In the genomic region with DNA sequence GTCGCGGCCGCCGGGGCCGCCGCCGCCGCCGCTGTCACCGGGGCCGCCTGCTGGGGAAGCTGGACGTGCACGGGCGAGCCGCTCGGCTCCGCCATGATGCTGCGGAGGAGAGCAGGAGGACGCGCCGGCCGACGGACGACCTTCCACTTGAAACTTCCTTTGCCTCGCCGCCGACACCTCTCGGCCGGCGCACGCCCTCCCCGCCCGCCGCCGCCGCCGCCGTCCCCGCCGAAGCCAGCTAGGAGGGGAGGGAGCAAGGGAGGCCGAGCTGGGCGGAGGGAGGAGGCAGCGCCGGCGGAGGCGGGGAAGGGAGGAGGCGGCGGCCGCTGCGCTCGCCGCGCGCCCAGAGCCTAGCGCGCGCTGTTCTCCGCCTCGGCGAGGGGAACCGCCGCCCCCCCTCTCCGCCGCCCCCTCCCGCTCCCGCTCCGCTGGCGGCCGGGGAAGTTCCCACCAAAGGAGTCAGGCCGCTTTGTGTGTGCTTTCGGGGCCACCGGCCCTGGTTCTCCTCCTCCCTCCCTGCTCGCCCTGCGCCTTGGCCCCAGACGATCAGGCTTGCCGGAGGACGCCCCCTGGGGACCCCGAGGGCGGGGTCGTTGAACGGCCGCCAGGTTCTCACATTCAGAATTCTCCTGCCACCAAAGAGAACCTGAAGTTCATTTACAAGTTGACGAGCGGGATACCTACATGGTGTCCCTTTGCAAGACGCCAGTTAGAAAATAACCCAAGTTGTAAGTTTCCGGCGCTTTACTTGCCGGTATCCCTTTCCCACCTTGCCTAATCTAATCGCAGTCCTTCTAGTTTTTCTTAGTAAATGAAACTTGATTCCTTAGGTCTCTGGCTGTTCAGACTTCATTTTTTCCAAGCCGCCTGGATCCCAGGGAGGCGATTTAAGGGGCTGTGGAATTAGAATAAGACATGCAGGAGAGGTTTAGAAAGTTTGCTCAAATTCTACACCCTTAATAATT, we compare ENCODE assay signal across 8 cellular contexts. TPM values are rescaled to one million over a fixed set of nuclear protein-coding genes. Genes with fewer than 3 reads are reported as not detected.
A peak's percentile ranks its signal among the peaks of the same experiment; 100 is the strongest.
DNase-seq lines count a peak whose midpoint lies in the region; ATAC-seq and TF ChIP-seq lines count a peak whose summit lies in the region.

A gene (minus strand): TSS at position 255 of the 965 bp plus-strand sequence. CDS start 160 bp downstream, at position 95.

- H4K20me1 ChIP-seq in H9 (ENCODE audit: control insufficient read depth, insufficient read depth, insufficient read length) = no peaks in the 10 kb centered on the region
- peaks cover 17% of the 10 kb centered on the region for H4K20me1 ChIP-seq in osteoblast (ENCODE audit: insufficient read depth, low read length)

- peak; percentile 71 for DNase-seq in G401 (ENCODE audit: low spot score)
- peak; percentile 85 for DNase-seq in H9
- DNase-seq in M059J (ENCODE audit: low read depth) = peak; percentile 75
- DNase-seq in SKM-1 (lab: John Stamatoyannopoulos, UW; ENCODE audit: unreplicated experiment) = peak; percentile 48
- peak; percentile 83 for DNase-seq in activated naive CD8-positive, alpha-beta T cell treated with anti-CD3 and anti-CD28 coated beads for 36 hours
- peak; percentile 85 for DNase-seq in glutamatergic neuron
- peak; percentile 97 for DNase-seq in osteoblast (ENCODE audit: insufficient read length, low spot score, missing footprints)
- peak; percentile 15 for DNase-seq in thoracic aorta (ENCODE audit: low spot score)

- H3K4me1 ChIP-seq in H9 (ENCODE audit: insufficient read depth, low read length) (peaks cover 2% of the 10 kb centered on the region; the same call in 1 of the 2 replicates), osteoblast (ENCODE audit: insufficient read depth, low read length) (peaks cover 19% of the 10 kb centered on the region), thoracic aorta (ENCODE audit: control insufficient read depth in 1 of 2, low read depth in 2 of 2) (peaks cover 6 to 20% of the 10 kb centered on the region in 2 donors)

- in situ Hi-C loops in G401 (cut with HindIII; ENCODE audit: low sequenced_read_pairs) = no loop called here

- no peak within 1 kb of the TSS for H2BK20ac ChIP-seq in H9 (ENCODE audit: low read depth, low read length, poor library complexity, severe bottlenecking)

- H3K23ac ChIP-seq in H9 (ENCODE audit: insufficient read length, low read depth, low read length) = no peak within 1 kb of the TSS

- no peak within 1 kb of the TSS for H3K4ac ChIP-seq in H9 (ENCODE audit: low read depth, low read length)

- H3K9me3 ChIP-seq in H9 (ENCODE audit: control insufficient read depth, low read depth, low read length) (no peaks in the 10 kb centered on the region), osteoblast (ENCODE audit: low read depth, low read length) (no peaks in the 10 kb centered on the region), thoracic aorta (no peaks in the 10 kb centered on the region)

- no peaks in the 10 kb centered on the region for H3K79me1 ChIP-seq in H9 (ENCODE audit: insufficient read depth, low read depth, low read length, poor library complexity, severe bottlenecking)

- H2BK5ac ChIP-seq in H9 (ENCODE audit: insufficient read length, low read length) = no peak within 1 kb of the TSS

- H3K4me2 ChIP-seq in H9 (ENCODE audit: insufficient read depth, insufficient read length, low read length) (peak within 1 kb of the TSS; percentile 91), osteoblast (ENCODE audit: insufficient read depth, low read length) (peak within 1 kb of the TSS; percentile 93)

- peak within 1 kb of the TSS; percentile 36 for H3K9ac ChIP-seq in H9 (ENCODE audit: extremely low read depth, insufficient read length, low read length)

- H3K14ac ChIP-seq in H9 (ENCODE audit: insufficient read depth, low read length) = peak within 1 kb of the TSS; percentile 32; the same call in 1 of the 2 replicates

- H3K27ac ChIP-seq in H9 (ENCODE audit: insufficient read length, low read depth, low read length) (peak within 1 kb of the TSS; percentile 16), osteoblast (ENCODE audit: low read depth, low read length) (peak within 1 kb of the TSS; percentile 54), thoracic aorta (peak within 1 kb of the TSS; percentile 70 to 73)

- H3K36me3 ChIP-seq in osteoblast (ENCODE audit: insufficient read depth, low read length) = no peaks in the 10 kb centered on the region
- H3K36me3 ChIP-seq in thoracic aorta = no peaks in the 10 kb centered on the region

- H3T11ph ChIP-seq in H9 (ENCODE audit: low read length) = no peak within 1 kb of the TSS

- peaks cover 6% of the 10 kb centered on the region for H3K27me3 Mint-ChIP-seq in H9 (ENCODE audit: low read depth)
- H3K27me3 Mint-ChIP-seq in activated naive CD8-positive, alpha-beta T cell treated with anti-CD3 and anti-CD28 coated beads for 36 hours = peaks cover 10% of the 10 kb centered on the region
- H3K27me3 Mint-ChIP-seq in glutamatergic neuron (ENCODE audit: unreplicated experiment) = peaks cover 10% of the 10 kb centered on the region

- H3K27ac Mint-ChIP-seq in H9 (peak within 1 kb of the TSS; percentile 20 to 88 (median 87); a peak in 6 of 7 replicates), glutamatergic neuron (ENCODE audit: unreplicated experiment) (peak within 1 kb of the TSS; percentile 22)
- peak within 1 kb of the TSS; percentile 93 for H3K27ac Mint-ChIP-seq in activated naive CD8-positive, alpha-beta T cell treated with anti-CD3 and anti-CD28 coated beads for 36 hours

- no CpG with 5 or more reads among the region's 91 CpGs for WGBS in H9 (ENCODE audit: extremely low coverage, insufficient read length, low lambda C conversion rate)

- TF ChIP-seq CTCF in H9 (conservative IDR thresholded peaks at IDR 0.05) = 0 out of 3 replicates have a peak, but pooled peaks have one; percentile 27
- TF ChIP-seq CTCF in glutamatergic neuron (IDR thresholded peaks at IDR 0.05; ENCODE audit: partially characterized antibody, unreplicated experiment) = no peak
- no peak for TF ChIP-seq CTCF in osteoblast (IDR thresholded peaks at IDR 0.05; ENCODE audit: extremely low read depth, low read depth, low read length)
- no peak for TF ChIP-seq CTCF in thoracic aorta (IDR thresholded peaks at IDR 0.05)

- H3K36me3 Mint-ChIP-seq in H9 (ENCODE audit: insufficient read depth in 1 of 3, low read depth in 3 of 3) (no peaks in the 10 kb centered on the region; a peak in 1 of 7 replicates), glutamatergic neuron (ENCODE audit: unreplicated experiment) (no peaks in the 10 kb centered on the region)
- H3K36me3 Mint-ChIP-seq in activated naive CD8-positive, alpha-beta T cell treated with anti-CD3 and anti-CD28 coated beads for 36 hours = peaks cover 13% of the 10 kb centered on the region

- peak within 1 kb of the TSS; percentile 10 for H3K18ac ChIP-seq in H9 (ENCODE audit: insufficient read length, low read depth, low read length)

- no peak within 1 kb of the TSS for H2BK120ac ChIP-seq in H9 (ENCODE audit: low read depth, low read length, poor library complexity, severe bottlenecking)

- H2BK12ac ChIP-seq in H9 (ENCODE audit: insufficient read length, low read depth, low read length) = no peak within 1 kb of the TSS

- no peak within 1 kb of the TSS for H4K5ac ChIP-seq in H9 (ENCODE audit: insufficient read length, low read depth, low read length)

- no peaks in the 10 kb centered on the region for H3K9me3 Mint-ChIP-seq in H9
- no peaks in the 10 kb centered on the region for H3K9me3 Mint-ChIP-seq in activated naive CD8-positive, alpha-beta T cell treated with anti-CD3 and anti-CD28 coated beads for 36 hours
- peaks cover 10% of the 10 kb centered on the region for H3K9me3 Mint-ChIP-seq in glutamatergic neuron (ENCODE audit: unreplicated experiment)

- ATAC-seq in thoracic aorta (ENCODE audit: insufficient number of reproducible peaks, low FRiP score, low read depth) = peak; percentile 53

- peak within 1 kb of the TSS; percentile 82 for H3K4me3 ChIP-seq in osteoblast (ENCODE audit: insufficient read depth, low read length)
- H3K4me3 ChIP-seq in thoracic aorta = peak within 1 kb of the TSS; percentile 80

- H3K4me1 Mint-ChIP-seq in H9 (peaks cover 36 to 44% of the 10 kb centered on the region in 2 experiments), glutamatergic neuron (ENCODE audit: low read depth, unreplicated experiment) (peaks cover 13% of the 10 kb centered on the region)
- H3K4me1 Mint-ChIP-seq in activated naive CD8-positive, alpha-beta T cell treated with anti-CD3 and anti-CD28 coated beads for 36 hours = peaks cover 31% of the 10 kb centered on the region

- peaks cover 4% of the 10 kb centered on the region for H3K23me2 ChIP-seq in H9 (ENCODE audit: insufficient read length, low read depth, low read length, poor library complexity, severe bottlenecking)

- no peak within 1 kb of the TSS for H2AK5ac ChIP-seq in H9 (ENCODE audit: insufficient read length, low read length)

- H3K79me2 ChIP-seq in H9 (ENCODE audit: insufficient read depth, low read length) = no peaks in the 10 kb centered on the region
- peaks cover 39% of the 10 kb centered on the region for H3K79me2 ChIP-seq in osteoblast (ENCODE audit: insufficient read depth, low read length)

- H2BK15ac ChIP-seq in H9 (ENCODE audit: low read depth, low read length) = no peak within 1 kb of the TSS

- H3K4me3 Mint-ChIP-seq in H9 (peak within 1 kb of the TSS; percentile 84 to 90), glutamatergic neuron (ENCODE audit: unreplicated experiment) (peak within 1 kb of the TSS; percentile 95)
- peak within 1 kb of the TSS; percentile 92 for H3K4me3 Mint-ChIP-seq in activated naive CD8-positive, alpha-beta T cell treated with anti-CD3 and anti-CD28 coated beads for 36 hours

- H4K91ac ChIP-seq in H9 (ENCODE audit: insufficient read length, low read depth, low read length) = no peak within 1 kb of the TSS

- no peaks in the 10 kb centered on the region for H3K27me3 ChIP-seq in H9 (ENCODE audit: insufficient read depth, low read length)
- no peaks in the 10 kb centered on the region for H3K27me3 ChIP-seq in osteoblast (ENCODE audit: insufficient read depth, low read length)
- H3K27me3 ChIP-seq in thoracic aorta (replicated peaks; ENCODE audit: insufficient read depth) = no peaks in the 10 kb centered on the region

- H2AFZ ChIP-seq in H9 (ENCODE audit: low read length) (peak within 1 kb of the TSS; percentile 74), osteoblast (ENCODE audit: low read length) (peak within 1 kb of the TSS; percentile 84)

- no peak within 1 kb of the TSS for H3K56ac ChIP-seq in H9 (ENCODE audit: insufficient read length, low read depth, low read length)

- no peak within 1 kb of the TSS for H4K8ac ChIP-seq in H9 (replicated peaks; ENCODE audit: insufficient read length, low read depth, low read length)

RNA-seq across cellular contexts. Expression of the gene that starts here (rescaled TPM):
- 0.68 TPM in 1 of 2 replicates, not detected in the other for total RNA-seq in G401 (2014; rRNA removed; shearing (Covaris generic))
- total RNA-seq in H9 (2021) (22.1 and 22.7 TPM in 2 replicates), glutamatergic neuron (ENCODE audit: unreplicated experiment) (35.9 TPM), osteoblast (18.1 and 20.9 TPM in 2 replicates), thoracic aorta (10 to 100 TPM; 11.5 to 18.5 TPM)
- total RNA-seq in M059J (2014; rRNA removed; shearing (Covaris generic)) = 8.6 and 14.4 TPM in 2 replicates
- total RNA-seq in activated naive CD8-positive, alpha-beta T cell treated with anti-CD3 and anti-CD28 coated beads for 36 hours = 10 to 100 TPM; 27.0 to 27.1 TPM

Comparison
In these comparisons a context has a peak if more than half of its experiments do, and no peak if none do; other contexts are left out.
1. Peak in every context shown above with its lines: DNase-seq, ATAC-seq, H3K4me3 ChIP-seq and H3K27ac ChIP-seq.
2. Peak in DNase-seq in G401; RNA of the gene not detected or under 1 TPM.
3. DNase-seq: peak in every context shown above with its lines; median percentile 97 in osteoblast; 85 in H9; 85 in glutamatergic neuron; 83 in activated naive CD8-positive, alpha-beta T cell treated with anti-CD3 and anti-CD28 coated beads for 36 hours; 75 in M059J; 71 in G401; 48 in SKM-1; 15 in thoracic aorta.
4. H3K27ac ChIP-seq: peak in every context shown above with its lines; median percentile 72 in thoracic aorta; 54 in osteoblast; 16 in H9.
5. H3K27ac Mint-ChIP-seq: peak in every context shown above with its lines; median percentile 93 in activated naive CD8-positive, alpha-beta T cell treated with anti-CD3 and anti-CD28 coated beads for 36 hours; 87 in H9; 22 in glutamatergic neuron.